Comparison of ENCODE assay signal across 8 cellular contexts in the genomic region with DNA sequence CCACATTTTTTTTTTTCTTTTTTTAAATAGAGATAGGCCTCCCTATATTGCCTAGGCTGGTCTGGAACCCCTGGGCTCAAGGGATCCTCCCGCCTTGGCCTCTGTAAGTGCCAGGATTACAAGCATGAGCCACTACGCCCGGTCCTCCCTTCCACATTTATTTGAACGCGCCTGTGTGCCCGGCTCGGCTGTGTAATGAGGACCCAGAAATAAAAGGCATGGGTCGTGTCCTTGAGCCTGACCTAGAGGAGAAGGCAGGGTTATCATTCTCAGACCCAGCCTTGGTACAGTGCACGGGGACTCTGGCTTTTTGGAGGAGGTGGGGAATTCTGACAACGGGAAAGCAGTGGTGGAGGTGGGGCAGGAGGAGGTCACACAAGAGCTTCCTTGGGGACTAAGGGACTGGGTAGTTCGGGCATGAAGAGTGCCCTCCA. TPM values are rescaled to one million over a fixed set of nuclear protein-coding genes. Genes with fewer than 3 reads are reported as not detected.
DNase-seq lines count a peak whose midpoint lies in the region; TF ChIP-seq lines count a peak whose summit lies in the region.

No MANE protein-coding gene starts in this region.

- TF ChIP-seq POLR2A in NB4 (IDR thresholded peaks at IDR 0.05; ENCODE audit: extremely low read depth, insufficient read length), result no peak

- H3K4me3 ChIP-seq in NB4 (ENCODE audit: low read depth, low read length), result peak overlapping the region; percentile 98
- H3K4me3 ChIP-seq in mammary epithelial cell (replicated peaks in 1 of 3; ENCODE audit: insufficient read depth in 1 of 3, low read depth in 2 of 3, low read length in 3 of 3), result peak overlapping the region; percentile 68 to 75 (median 75)
- peak overlapping the region; percentile 81 to 97 for H3K4me3 ChIP-seq in muscle layer of duodenum (ENCODE audit: low read depth in 1 of 2, low read length in 2 of 2)

- H3K27me3 ChIP-seq in mammary epithelial cell (ENCODE audit: insufficient read depth, low read length) (no peaks in the 10 kb centered on the region), muscle layer of duodenum (ENCODE audit: low read depth, low read length) (no peaks in the 10 kb centered on the region)

- in situ Hi-C loops in mammary epithelial cell (cut with MboI; ENCODE audit: low sequenced_read_pairs in 2 of 2), result no loop called here

- dilution Hi-C loops in mammary epithelial cell (cut with HindIII; ENCODE audit: low sequenced_read_pairs), result loop anchor here (10.0 kb wide), 1 partner anchor 259 kb away; no protein-coding TSS in a partner anchor

- H3K4me1 ChIP-seq in mammary epithelial cell (ENCODE audit: insufficient read depth, low read length), result peaks cover 18% of the 10 kb centered on the region
- peaks cover 0 to 10% of the 10 kb centered on the region in 2 donors for H3K4me1 ChIP-seq in muscle layer of duodenum (ENCODE audit: control insufficient read depth in 1 of 2, insufficient read depth in 2 of 2, low read length in 2 of 2)

- CTCF ChIA-PET in mammary epithelial cell (lab: Charles Lee; ENCODE audit: low non-redundant PET), result no interaction called here

- intact Hi-C loops in mammary epithelial cell (cut with micrococcal nuclease), result loop anchor here (5.0 kb wide), 1 partner anchor 272 kb away; no protein-coding TSS in a partner anchor

- peak overlapping the region; percentile 90 for H3K4me2 ChIP-seq in mammary epithelial cell (ENCODE audit: insufficient read depth, low read depth, low read length)

- peak overlapping the region; percentile 82 for H3K9ac ChIP-seq in mammary epithelial cell (ENCODE audit: insufficient read depth, low read length)

- WGBS in mammary epithelial cell (ENCODE audit: low coverage, missing lambda C conversion rate), result 0% methylated on average over 11 of the region's 11 CpGs

- peaks cover 54% of the 10 kb centered on the region for H3K79me2 ChIP-seq in mammary epithelial cell (ENCODE audit: insufficient read depth, low read length)

- H3K9me3 ChIP-seq in mammary epithelial cell (replicated peaks; ENCODE audit: insufficient read depth, low read length) (no peaks in the 10 kb centered on the region), muscle layer of duodenum (ENCODE audit: control insufficient read depth in 1 of 2, low read length in 2 of 2) (no peaks in the 10 kb centered on the region)

- no peaks in the 10 kb centered on the region for H3K36me3 ChIP-seq in mammary epithelial cell (ENCODE audit: insufficient read depth, low read length)
- H3K36me3 ChIP-seq in muscle layer of duodenum (ENCODE audit: control insufficient read depth in 1 of 2, insufficient read depth in 2 of 2, low read length in 2 of 2), result no peaks in the 10 kb centered on the region

- TF ChIP-seq CTCF in NB4 (IDR thresholded peaks at IDR 0.05; ENCODE audit: low read depth, low read length) (no peak), mammary epithelial cell (conservative IDR thresholded peaks at IDR 0.05 in 1 of 2, IDR thresholded peaks at IDR 0.05 in 1 of 2; ENCODE audit: extremely low read depth in 1 of 2, insufficient read depth in 1 of 2, low read depth in 1 of 2, low read length in 2 of 2) (no peak)

- peak overlapping the region; percentile 88 for H2AFZ ChIP-seq in mammary epithelial cell (ENCODE audit: low read depth, low read length)

- peak overlapping the region; percentile 88 for H3K27ac ChIP-seq in mammary epithelial cell (ENCODE audit: insufficient read depth, low read depth, low read length)
- H3K27ac ChIP-seq in muscle layer of duodenum (ENCODE audit: low read length), result no peak overlapping the region

- DNase-seq in NCI-H1105 treated with DMSO at 0.1 percent for 48 hours (lab: John Stamatoyannopoulos, UW) (peak; percentile 39), NCI-H1105 (lab: John Stamatoyannopoulos, UW) (no peak), NB4 (ENCODE audit: low read depth) (peak; percentile 46), mammary epithelial cell (no peak), epidermal melanocyte (ENCODE audit: insufficient read length, low spot score) (no peak), KG1 (lab: John Stamatoyannopoulos, UW) (no peak), NCI-H345 (lab: John Stamatoyannopoulos, UW) (no peak)

- no peaks in the 10 kb centered on the region for H4K20me1 ChIP-seq in mammary epithelial cell (ENCODE audit: insufficient read depth, low read length)

- no TSS peak for BruUV-seq in mammary epithelial cell (replicated peaks; lab: Mats Ljungman, UMichigan)

RNA-seq across cellular contexts. Expression of gene CENPF, which starts 0.8 kb away (rescaled TPM):
- total RNA-seq in mammary epithelial cell, result 10 to 100 TPM in 1 of 2 donors, 1 to 10 TPM in 1; 1.7 to 52.4 TPM
- polyA plus RNA-seq in mammary epithelial cell, result 12.0 TPM
- 10.8 TPM for polyA minus RNA-seq in mammary epithelial cell

RNA-seq across cellular contexts. Expression of gene PTPN14, which starts 52.4 kb away (rescaled TPM):
- 100 to 1,000 TPM; 152 to 157 TPM for total RNA-seq in mammary epithelial cell
- polyA plus RNA-seq in mammary epithelial cell, result 52.9 TPM
- polyA minus RNA-seq in mammary epithelial cell, result 116 TPM

Comparison
In these comparisons a context has a peak if more than half of its experiments do, and no peak if none do; other contexts are left out.
1. DNase-seq: peak in NCI-H1105 treated with DMSO at 0.1 percent for 48 hours (single experiment) and NB4 (single experiment); none in NCI-H1105 (single experiment), mammary epithelial cell (single experiment), epidermal melanocyte (single experiment), KG1 (single experiment) and NCI-H345 (single experiment).
2. Peak in every context shown above with its lines, with median percentiles within 50 percentile points of each other: H3K4me3 ChIP-seq.